In genomic region chr3:32467333-32468070, GRCh38 we compare ENCODE assay signal across 8 cellular contexts. TPM values are rescaled to one million over a fixed set of nuclear protein-coding genes. Genes with fewer than 3 reads are reported as not detected.
DNase-seq lines count a peak whose midpoint lies in the region; ATAC-seq and TF ChIP-seq lines count a peak whose summit lies in the region.

No MANE protein-coding gene starts in this region.

- no peaks in the 10 kb centered on the region for H3K9me3 ChIP-seq in uterus

- DNase-seq in DMS79 treated with DMSO at 0.1 percent for 48 hours (lab: John Stamatoyannopoulos, UW) (peak; percentile 52), SKM-1 (lab: John Stamatoyannopoulos, UW; ENCODE audit: unreplicated experiment) (peak; percentile 32), left cardiac atrium (peak; percentile 71), pulmonary artery endothelial cell (ENCODE audit: low read depth, low spot score) (peak; percentile 53), uterus (peak; percentile 47 to 70)
- DNase-seq in activated naive CD8-positive, alpha-beta T cell treated with anti-CD3 and anti-CD28 coated beads, Interleukin-2, amount 50 U/mL, for 16 hours (ENCODE audit: low read depth, low spot score): peak; percentile 48

- H3K27ac ChIP-seq in KMS-11: no peak overlapping the region
- no peak overlapping the region for H3K27ac ChIP-seq in uterus

- H3K4me1 ChIP-seq in KMS-11 (ENCODE audit: low read depth, poor library complexity, severe bottlenecking) (peaks cover 16% of the 10 kb centered on the region), uterus (no peaks in the 10 kb centered on the region)

- H3K79me2 ChIP-seq in KMS-11 (ENCODE audit: insufficient read depth, low read depth): no peaks in the 10 kb centered on the region

- intact Hi-C loops in left cardiac atrium (cut with DNase I) (loop anchor here (2.0 to 5.0 kb wide), 4 partner anchors 85 to 290 kb away; no protein-coding TSS in a partner anchor), uterus (cut with DNase I; ENCODE audit: low total_unique reads) (loop anchor here (5.0 kb wide), 1 partner anchor 90 kb away; no protein-coding TSS in a partner anchor)

- no peak for TF ChIP-seq POLR2A in uterus (IDR thresholded peaks at IDR 0.05)

- H4K20me1 ChIP-seq in KMS-11 (ENCODE audit: insufficient read depth): no peaks in the 10 kb centered on the region

- H3K4me3 ChIP-seq in KMS-11 (IDR thresholded peaks at IDR 0.05; ENCODE audit: insufficient read depth, low read depth, low read length) (no peak overlapping the region), uterus (peak overlapping the region in 1 of 2 donors; percentile 33)

- H3K4me2 ChIP-seq in KMS-11: no peak overlapping the region

- H3K27me3 ChIP-seq in KMS-11 (ENCODE audit: insufficient read depth, low read depth) (no peaks in the 10 kb centered on the region), uterus (no peaks in the 10 kb centered on the region)

- H2AFZ ChIP-seq in KMS-11 (ENCODE audit: low read depth): no peak overlapping the region

- TF ChIP-seq CTCF in KMS-11 (conservative IDR thresholded peaks at IDR 0.05; ENCODE audit: low read depth, low read length) (peak; percentile 73), uterus (IDR thresholded peaks at IDR 0.05) (peak; percentile 92 to 99 (median 95))

- no peak overlapping the region for H3K9ac ChIP-seq in KMS-11

- H3K36me3 ChIP-seq in KMS-11 (ENCODE audit: insufficient read depth) (no peaks in the 10 kb centered on the region), uterus (no peaks in the 10 kb centered on the region)

- ATAC-seq in GM21529 (IDR thresholded peaks at IDR 0.05; ENCODE audit: unreplicated experiment) (peak; percentile 59), left cardiac atrium (peak; percentile 89 to 91)

RNA-seq across cellular contexts. Expression of gene CMTM6, which starts 35.1 kb away (rescaled TPM):
- 10 to 100 TPM; 16.4 to 21.1 TPM for total RNA-seq in left cardiac atrium
- 105 and 138 TPM in 2 replicates for total RNA-seq in pulmonary artery endothelial cell
- total RNA-seq in uterus: 100 to 1,000 TPM in 1 of 4 donors, 10 to 100 TPM in 3; 12.8 to 118 (median 52.4) TPM
